In genomic region chr3:86109434-86109833, GRCh38 we compare ENCODE assay signal across 21 cellular contexts.
"Had no signal": no experiment of that assay in that cellular context is flagged by ENCODE, and none has a peak within 500 bp of the region (broad histone marks: within the 10 kb centered on the region; RNA-seq: fewer than 3 reads in every experiment).

No MANE protein-coding gene starts in this region.

- FAIRE-seq: astrocyte, TTC549 had no signal

- DNase-seq: activated B cell treated with CpG ODN at 0.5 μM for 24 hours; activated CD4-positive, alpha-beta T cell treated with anti-CD3 and anti-CD28 coated beads for 1 hour; activated CD4-positive, alpha-beta T cell treated with anti-CD3 and anti-CD28 coated beads, Interleukin-2, amount 10 ng/mL, durations not matched to agents 24 days and 14 days; activated CD4-positive, alpha-beta T cell treated with anti-CD3 and anti-CD28 coated beads, Interleukin-2, amount 50 U/mL, for 48 hours; activated CD8-positive, alpha-beta memory T cell treated with anti-CD3 and anti-CD28 coated beads, Interleukin-2, amount 10 ng/mL, durations not matched to agents 7 days and 5 days; activated effector memory CD4-positive, alpha-beta T cell treated with anti-CD3 and anti-CD28 coated beads, Interleukin-2, amount 50 U/mL, for 16 hours; activated naive CD4-positive, alpha-beta T cell treated with anti-CD3 and anti-CD28 coated beads for 36 hours; activated T-cell treated with anti-CD3 and anti-CD28 coated beads, Interleukin-2, amount 50 U/mL, for 4 hours; amygdala; cortex of kidney; Kasumi-1; NCI-H1092; NCI-H1930; NCI-H524; NCI-H82; SIG-M5; T-cell; T-helper 2 cell; T1000 had no signal

- ATAC-seq: activated CD8-positive, alpha-beta memory T cell treated with anti-CD3 and anti-CD28 coated beads, Interleukin-2, amount 10 ng/mL, durations not matched to agents 7 days and 5 days; activated T-cell treated with anti-CD3 and anti-CD28 coated beads, Interleukin-2, amount 50 U/mL, for 4 hours; T-cell had no signal
